9 cellular contexts compared by ENCODE assay signal in genomic region chr2:58107803-58108710, GRCh38.
DNase-seq lines count a peak whose midpoint lies in the region; ATAC-seq and TF ChIP-seq lines count a peak whose summit lies in the region.
"Had no signal": no experiment of that assay in that cellular context is flagged by ENCODE, and none has a peak within 500 bp of the region (broad histone marks: within the 10 kb centered on the region; RNA-seq: fewer than 3 reads in every experiment).

No MANE protein-coding gene starts in this region.

- H3K27me3 Mint-ChIP-seq in osteocyte (ENCODE audit: unreplicated experiment), result no peaks in the 10 kb centered on the region

- ATAC-seq in GM21447 (IDR thresholded peaks at IDR 0.05; ENCODE audit: unreplicated experiment), result no peak
- no peak for ATAC-seq in omental fat pad (ENCODE audit: low FRiP score)
- no peak for ATAC-seq in GM19395 (IDR thresholded peaks at IDR 0.05; ENCODE audit: unreplicated experiment)

- H3K4me3 Mint-ChIP-seq in osteocyte (ENCODE audit: unreplicated experiment), result no peak overlapping the region

- no peak for TF ChIP-seq CTCF in osteocyte (IDR thresholded peaks at IDR 0.05)
- TF ChIP-seq CTCF in omental fat pad (IDR thresholded peaks at IDR 0.05), result no peak

- peak; percentile 88 for DNase-seq in EL
- DNase-seq in NCI-H226, result peak; percentile 81
- DNase-seq in dermis blood vessel endothelial cell, result peak; percentile 51
- DNase-seq in osteocyte (ENCODE audit: extremely low spot score, unreplicated experiment), result no peak
- DNase-seq in omental fat pad (ENCODE audit: low spot score), result no peak
- DNase-seq in NCI-H526 treated with DMSO at 0.1 percent for 48 hours (lab: John Stamatoyannopoulos, UW), result no peak
- DNase-seq: stimulated activated CD4-positive, alpha-beta T cell treated with anti-CD3 and anti-CD28 coated beads, Interleukin-1b, Interleukin-23, amount 100 ng/mL, for 48 hours had no signal

- peaks cover 5% of the 10 kb centered on the region for H3K36me3 Mint-ChIP-seq in osteocyte (ENCODE audit: unreplicated experiment)

- H3K4me1 Mint-ChIP-seq in osteocyte (ENCODE audit: unreplicated experiment), result peaks cover 26% of the 10 kb centered on the region

- peaks cover 3% of the 10 kb centered on the region for H3K9me3 Mint-ChIP-seq in osteocyte (ENCODE audit: unreplicated experiment)

- peak overlapping the region; percentile 79 for H3K27ac Mint-ChIP-seq in osteocyte (ENCODE audit: unreplicated experiment)

Comparison
In these comparisons a context has a peak if more than half of its experiments do, and no peak if none do; other contexts are left out.
1. DNase-seq: peak in EL (single experiment), NCI-H226 (single experiment) and dermis blood vessel endothelial cell (single experiment); none in osteocyte (single experiment), omental fat pad (single experiment) and NCI-H526 treated with DMSO at 0.1 percent for 48 hours (single experiment).